Comparison of ENCODE assay signal across 24 cellular contexts in the genomic region with DNA sequence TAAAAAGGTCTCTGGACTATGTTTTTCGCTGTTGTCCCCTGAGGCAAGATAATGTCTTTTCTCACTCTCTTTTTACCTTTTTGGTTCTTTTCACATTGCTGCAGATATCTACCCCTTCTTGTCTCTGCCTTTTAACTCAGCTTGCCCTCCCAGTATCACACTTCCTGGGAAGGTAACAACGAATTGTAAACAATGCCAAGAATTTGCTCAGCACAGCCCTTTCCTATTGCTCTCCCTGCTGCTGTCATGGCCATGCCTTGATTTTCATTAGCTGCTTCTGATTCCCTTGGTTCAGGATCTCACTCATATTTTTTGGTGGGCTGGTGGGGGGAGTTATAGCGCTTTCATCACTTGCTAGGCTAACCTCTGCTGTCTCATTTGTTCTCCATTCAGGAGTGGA.
DNase-seq lines count a peak whose midpoint lies in the region; ATAC-seq and TF ChIP-seq lines count a peak whose summit lies in the region.
"Had no signal": no experiment of that assay in that cellular context is flagged by ENCODE, and none has a peak within 500 bp of the region (broad histone marks: within the 10 kb centered on the region; RNA-seq: fewer than 3 reads in every experiment).

No MANE protein-coding gene starts in this region.

- peaks cover 4 to 77% (median 63%) of the 10 kb centered on the region in 9 donors for H3K4me1 ChIP-seq in heart right ventricle

- H3K27ac ChIP-seq in heart right ventricle: peak overlapping the region in 6 of 10 donors; percentile 23 to 88 (median 60)
- H3K27ac ChIP-seq: sigmoid colon, transverse colon had no signal

- no peak for TF ChIP-seq CTCF in heart right ventricle (IDR thresholded peaks at IDR 0.05)

- intact Hi-C loops in heart right ventricle (cut with DNase I): loop anchor here in 3 of 10 donors (5.0 to 10.0 kb wide), 4 partner anchors 38 to 318 kb away; a partner anchor contains a TSS
- intact Hi-C loops in cardiac septum (cut with DNase I): loop anchor here (10.0 kb wide), 1 partner anchor 84 kb away; no protein-coding TSS in a partner anchor

- WGBS in heart right ventricle, 2 donors: 59 to 61% methylated on average over 3 of the region's 3 CpGs

- no peaks in the 10 kb centered on the region for H3K9me3 ChIP-seq in heart right ventricle
- H3K9me3 ChIP-seq: sigmoid colon, transverse colon had no signal

- no peaks in the 10 kb centered on the region for H3K27me3 ChIP-seq in heart right ventricle
- H3K27me3 ChIP-seq: sigmoid colon, transverse colon had no signal

- H3K4me3 ChIP-seq in heart right ventricle: no peak overlapping the region
- H3K4me3 ChIP-seq: sigmoid colon, transverse colon had no signal

- no peak for DNase-seq in heart right ventricle
- no peak for DNase-seq in cardiac septum (ENCODE audit: low spot score)
- peak; percentile 35 for DNase-seq in dermis blood vessel endothelial cell
- DNase-seq in iPS-NIHi7 (ENCODE audit: extremely low spot score): peak; percentile 60
- DNase-seq in MV-4-11 (lab: John Stamatoyannopoulos, UW): no peak
- DNase-seq in mucosa of gallbladder (ENCODE audit: low spot score): no peak
- no peak for DNase-seq in stimulated activated CD8-positive, alpha-beta memory T cell treated with anti-CD3 and anti-CD28 coated beads, Interleukin-4, amount 100 ng/mL, for 48 hours
- no peak for DNase-seq in Ammon's horn (ENCODE audit: low spot score)
- DNase-seq: activated CD4-positive, alpha-beta memory T cell treated with anti-CD3 and anti-CD28 coated beads for 36 hours; activated naive CD4-positive, alpha-beta T cell treated with Interleukin-2 at 50 U/mL for 16 hours; DMS79; GF-D8; KBM-7; mesenchymal stem cell; NCI-H1105; NCI-H187; NCI-H2171 treated with DMSO at 0.1 percent for 48 hours; NCI-H524; NK-92 treated with Interleukin-12 subunit alpha and Interleukin-12 subunit beta, amount 100 ng/mL, for 24 hours; sigmoid colon; stimulated activated CD4-positive, alpha-beta T cell treated with anti-CD3 and anti-CD28 coated beads, Interleukin-4, amount 100 ng/mL, for 1 hour; T-helper 17 cell; transverse colon had no signal

- no peak for ATAC-seq in heart right ventricle
- ATAC-seq: left lobe of liver, T-helper 17 cell had no signal

- no peaks in the 10 kb centered on the region for H3K36me3 ChIP-seq in heart right ventricle
- H3K36me3 ChIP-seq: sigmoid colon, transverse colon had no signal

Comparison
In these comparisons a context has a peak if more than half of its experiments do, and no peak if none do; other contexts are left out.
1. DNase-seq: peak in dermis blood vessel endothelial cell (single experiment) and iPS-NIHi7 (single experiment); none in heart right ventricle (0 of 2), cardiac septum (single experiment), MV-4-11 (single experiment), mucosa of gallbladder (single experiment), stimulated activated CD8-positive, alpha-beta memory T cell treated with anti-CD3 and anti-CD28 coated beads, Interleukin-4, amount 100 ng/mL, for 48 hours (single experiment) and Ammon's horn (single experiment).